Comparison of ENCODE assay signal across 7 cellular contexts in genomic region chr17:51165680-51166197, GRCh38. TPM values are rescaled to one million over a fixed set of nuclear protein-coding genes. Genes with fewer than 3 reads are reported as not detected.
DNase-seq lines count a peak whose midpoint lies in the region; ATAC-seq lines count a peak whose summit lies in the region.

No MANE protein-coding gene starts in this region.

- peaks cover 18% of the 10 kb centered on the region for H3K4me1 ChIP-seq in mononuclear cell (ENCODE audit: insufficient read depth, low read length)

- H3K9me3 ChIP-seq in mononuclear cell (ENCODE audit: low read depth, low read length) = no peaks in the 10 kb centered on the region

- DNase-seq in GF-D8 (lab: John Stamatoyannopoulos, UW) = peak; percentile 59
- DNase-seq in RPMI7951 (ENCODE audit: low read depth) = peak; percentile 18
- DNase-seq in DMS153 (lab: John Stamatoyannopoulos, UW) = no peak
- DNase-seq in COLO829 (ENCODE audit: low spot score) = no peak

- no peaks in the 10 kb centered on the region for H3K9me3 Mint-ChIP-seq in dendritic cell treated with granulocyte-macrophage colony-stimulating factor and Interleukin-4, amounts not matched to agents 40 ng/mL and 50 ng/mL, for 4 days

- peak overlapping the region; percentile 64 for H3K4me3 ChIP-seq in mononuclear cell (ENCODE audit: low read length)

- intact Hi-C loops in dendritic cell treated with granulocyte-macrophage colony-stimulating factor and Interleukin-4, amounts not matched to agents 40 ng/mL and 50 ng/mL, for 4 days (cut with micrococcal nuclease) = loop anchor here (1.0 kb wide), 1 partner anchor 95 kb away; the partner anchor contains the start of genes MBTD1 and UTP18

- H3K4me1 Mint-ChIP-seq in dendritic cell treated with granulocyte-macrophage colony-stimulating factor and Interleukin-4, amounts not matched to agents 40 ng/mL and 50 ng/mL, for 4 days (ENCODE audit: low read depth) = peaks cover 53% of the 10 kb centered on the region

- H3K27me3 ChIP-seq in mononuclear cell (ENCODE audit: insufficient read depth, low read length) = no peaks in the 10 kb centered on the region

- no peaks in the 10 kb centered on the region for H3K27me3 Mint-ChIP-seq in dendritic cell treated with granulocyte-macrophage colony-stimulating factor and Interleukin-4, amounts not matched to agents 40 ng/mL and 50 ng/mL, for 4 days

- H3K4me3 Mint-ChIP-seq in dendritic cell treated with granulocyte-macrophage colony-stimulating factor and Interleukin-4, amounts not matched to agents 40 ng/mL and 50 ng/mL, for 4 days = peak overlapping the region; percentile 85

- H3K27ac Mint-ChIP-seq in dendritic cell treated with granulocyte-macrophage colony-stimulating factor and Interleukin-4, amounts not matched to agents 40 ng/mL and 50 ng/mL, for 4 days = peak overlapping the region; percentile 99

- peak; percentile 32 for ATAC-seq in HG02571 (IDR thresholded peaks at IDR 0.05; ENCODE audit: unreplicated experiment)

- H3K36me3 Mint-ChIP-seq in dendritic cell treated with granulocyte-macrophage colony-stimulating factor and Interleukin-4, amounts not matched to agents 40 ng/mL and 50 ng/mL, for 4 days (ENCODE audit: low read depth) = peaks cover 74% of the 10 kb centered on the region

RNA-seq across cellular contexts. Expression of gene NME2, which starts 0.5 kb away (rescaled TPM):
- total RNA-seq in RPMI7951 (2014; rRNA removed; shearing (Covaris generic)) = 449 and 657 TPM in 2 replicates
- 162 TPM for total RNA-seq in mononuclear cell

RNA-seq across cellular contexts. Expression of gene NME1, which starts 12.4 kb away (rescaled TPM):
- total RNA-seq in RPMI7951 (2014; rRNA removed; shearing (Covaris generic)) = 223 and 287 TPM in 2 replicates
- total RNA-seq in mononuclear cell = 6.7 TPM

RNA-seq across cellular contexts. Expression of gene SPAG9, which starts 45.1 kb away (rescaled TPM):
- 43.8 and 55.3 TPM in 2 replicates for total RNA-seq in RPMI7951 (2014; rRNA removed; shearing (Covaris generic))
- 95.4 TPM for total RNA-seq in mononuclear cell

Comparison
In these comparisons a context has a peak if more than half of its experiments do, and no peak if none do; other contexts are left out.
1. DNase-seq: peak in GF-D8 (single experiment) and RPMI7951 (single experiment); none in DMS153 (single experiment) and COLO829 (single experiment).
2. RNA of gene NME1, which starts 12.4 kb away (total RNA-seq): 223 to 287 TPM in RPMI7951; 6.7 TPM in mononuclear cell (single experiment); every median in the first group is over 10 times any median in the second.